In the genomic region with DNA sequence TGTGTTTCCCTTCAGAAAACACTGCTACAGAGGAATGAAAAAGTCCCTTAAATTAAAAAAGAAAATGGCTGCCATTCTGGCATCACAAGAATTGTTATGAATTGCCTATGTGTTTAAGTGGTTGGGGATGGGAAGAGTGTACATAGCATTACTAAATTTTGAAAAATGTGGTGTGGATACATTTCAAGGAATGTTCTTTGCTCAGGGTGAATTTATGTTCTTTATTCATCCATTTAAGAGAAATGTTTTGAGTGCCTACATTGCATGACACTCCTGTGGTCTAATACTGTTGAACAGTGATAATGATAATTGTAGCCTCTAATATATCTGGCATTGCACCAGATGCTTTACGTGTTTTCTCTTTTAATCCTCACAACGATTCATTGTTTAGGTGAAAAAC, we compare ENCODE assay signal across 23 cellular contexts. TPM values are rescaled to one million over a fixed set of nuclear protein-coding genes. Genes with fewer than 3 reads are reported as not detected.
DNase-seq lines count a peak whose midpoint lies in the region; ATAC-seq, FAIRE-seq and TF ChIP-seq lines count a peak whose summit lies in the region.
"Had no signal": no experiment of that assay in that cellular context is flagged by ENCODE, and none has a peak within 500 bp of the region (broad histone marks: within the 10 kb centered on the region; RNA-seq: fewer than 3 reads in every experiment).

No MANE protein-coding gene starts in this region.

- no peaks in the 10 kb centered on the region for H3K9me3 ChIP-seq in astrocyte (ENCODE audit: insufficient read depth, low read depth, low read length)
- H3K9me3 ChIP-seq: BE2C had no signal

- H3K27me3 Mint-ChIP-seq in Calu3 (ENCODE audit: unreplicated experiment) (no peaks in the 10 kb centered on the region), GM23338 (ENCODE audit: insufficient read depth, low read depth, poor library complexity) (peaks cover 9% of the 10 kb centered on the region), astrocyte (ENCODE audit: low read depth, unreplicated experiment) (peaks cover 2% of the 10 kb centered on the region), nephron (ENCODE audit: low read depth) (no peaks in the 10 kb centered on the region)
- H3K27me3 Mint-ChIP-seq: CD8-positive, alpha-beta memory T cell had no signal

- CTCF ChIA-PET in Calu3 (lab: Charles Lee), result interaction anchor here (1.0 kb wide), 1 partner anchor 61 kb away, joined by 3 read pairs; no protein-coding TSS in a partner anchor

- H3K79me2 ChIP-seq in GM23338 (replicated peaks; ENCODE audit: insufficient read depth), result no peaks in the 10 kb centered on the region
- H3K79me2 ChIP-seq in astrocyte (ENCODE audit: insufficient read depth, low read length), result no peaks in the 10 kb centered on the region

- H3K27me3 ChIP-seq in GM23338 (ENCODE audit: insufficient read depth), result no peaks in the 10 kb centered on the region
- H3K27me3 ChIP-seq in astrocyte (ENCODE audit: insufficient read depth, low read length), result peaks cover 2% of the 10 kb centered on the region
- H3K27me3 ChIP-seq: BE2C had no signal

- ATAC-seq in GM23338 (no peak), HG03280 (IDR thresholded peaks at IDR 0.05; ENCODE audit: unreplicated experiment) (no peak), HG02852 (IDR thresholded peaks at IDR 0.05; ENCODE audit: unreplicated experiment) (no peak)
- ATAC-seq: HepG2 had no signal

- 0 out of 2 replicates have a peak, but pooled peaks cover 4% of the 10 kb centered on the region for H3K9me2 ChIP-seq in GM23338 (ENCODE audit: insufficient read depth)

- H3K4me1 ChIP-seq in GM23338 (ENCODE audit: insufficient read depth) (no peaks in the 10 kb centered on the region), astrocyte (ENCODE audit: insufficient read depth, low read length) (no peaks in the 10 kb centered on the region)

- DNase-seq in Calu3, result no peak
- no peak for DNase-seq in GM23338 (ENCODE audit: low spot score)
- peak; percentile 59 for DNase-seq in astrocyte (ENCODE audit: low read depth)
- DNase-seq in activated CD4-positive, alpha-beta T cell treated with anti-CD3 and anti-CD28 coated beads, Interleukin-2, amount 50 U/mL, for 1 hour, result no peak
- no peak for DNase-seq in NCI-H1105 (lab: John Stamatoyannopoulos, UW)
- DNase-seq: C1 segment of cervical spinal cord; CD4-positive, CD25-positive, alpha-beta regulatory T cell; CD8-positive, alpha-beta memory T cell; COR-L47; GOT3; H9; KBM-7 had no signal

- H3K9me3 Mint-ChIP-seq in Calu3 (ENCODE audit: low read depth, unreplicated experiment) (no peaks in the 10 kb centered on the region), GM23338 (no peaks in the 10 kb centered on the region), astrocyte (ENCODE audit: unreplicated experiment) (no peaks in the 10 kb centered on the region), nephron (no peaks in the 10 kb centered on the region)
- H3K9me3 Mint-ChIP-seq: CD8-positive, alpha-beta memory T cell; H9 had no signal

- no peak overlapping the region for H3K4me2 ChIP-seq in GM23338
- no peak overlapping the region for H3K4me2 ChIP-seq in astrocyte (ENCODE audit: low read length)

- no peak for FAIRE-seq in astrocyte (lab: Jason Lieb, UNC)
- FAIRE-seq: D721Med, G401.6, GM12892, GM18507, HepG2 had no signal

- H3K27ac ChIP-seq in GM23338 (ENCODE audit: low read depth) (no peak overlapping the region), astrocyte (ENCODE audit: low read depth, low read length) (no peak overlapping the region)

- intact Hi-C loops in Calu3 (cut with micrococcal nuclease; ENCODE audit: unreplicated experiment), result no loop called here

- H3K9ac ChIP-seq in astrocyte (ENCODE audit: low read length), result no peak overlapping the region

- H3K36me3 Mint-ChIP-seq in Calu3 (ENCODE audit: insufficient read depth, unreplicated experiment) (peaks cover 4% of the 10 kb centered on the region), GM23338 (ENCODE audit: low read depth) (no peaks in the 10 kb centered on the region), astrocyte (ENCODE audit: low read depth, unreplicated experiment) (no peaks in the 10 kb centered on the region), nephron (ENCODE audit: low read depth) (no peaks in the 10 kb centered on the region)
- H3K36me3 Mint-ChIP-seq: CD4-positive, CD25-positive, alpha-beta regulatory T cell; CD8-positive, alpha-beta memory T cell; IgD-negative memory B cell had no signal

- peak overlapping the region; percentile 85 for H3K27ac Mint-ChIP-seq in Calu3 (ENCODE audit: unreplicated experiment)
- H3K27ac Mint-ChIP-seq in GM23338, result no peak overlapping the region
- no peak overlapping the region for H3K27ac Mint-ChIP-seq in astrocyte (ENCODE audit: unreplicated experiment)
- H3K27ac Mint-ChIP-seq in nephron, result peak overlapping the region in 2 of 3 experiments; percentile 15 to 54
- H3K27ac Mint-ChIP-seq: CD4-positive, CD25-positive, alpha-beta regulatory T cell; CD8-positive, alpha-beta memory T cell; IgD-negative memory B cell had no signal

- peak overlapping the region; percentile 74; the same call in 1 of the 2 replicates for H2AFZ ChIP-seq in GM23338
- no peak overlapping the region for H2AFZ ChIP-seq in astrocyte (ENCODE audit: low read depth, low read length)

- no peaks in the 10 kb centered on the region for H3F3A ChIP-seq in GM23338 (replicated peaks; ENCODE audit: low read depth)

- H3K4me3 Mint-ChIP-seq in Calu3 (ENCODE audit: low read depth, unreplicated experiment) (no peak overlapping the region), GM23338 (no peak overlapping the region), astrocyte (ENCODE audit: unreplicated experiment) (no peak overlapping the region), nephron (no peak overlapping the region)
- H3K4me3 Mint-ChIP-seq: CD4-positive, CD25-positive, alpha-beta regulatory T cell; CD8-positive, alpha-beta memory T cell; H9; IgD-negative memory B cell had no signal

- H3K4me1 Mint-ChIP-seq in Calu3 (ENCODE audit: low read depth, unreplicated experiment), result peaks cover 93% of the 10 kb centered on the region
- peaks cover 17% of the 10 kb centered on the region for H3K4me1 Mint-ChIP-seq in GM23338
- peaks cover 4% of the 10 kb centered on the region for H3K4me1 Mint-ChIP-seq in astrocyte (ENCODE audit: low read depth, unreplicated experiment)
- peaks cover 30% of the 10 kb centered on the region for H3K4me1 Mint-ChIP-seq in nephron
- H3K4me1 Mint-ChIP-seq: CD4-positive, CD25-positive, alpha-beta regulatory T cell; CD8-positive, alpha-beta memory T cell had no signal

- H4K20me1 ChIP-seq in GM23338 (replicated peaks; ENCODE audit: insufficient read depth), result no peaks in the 10 kb centered on the region
- no peaks in the 10 kb centered on the region for H4K20me1 ChIP-seq in astrocyte (ENCODE audit: insufficient read depth, low read length)

- H3K36me3 ChIP-seq in GM23338 (ENCODE audit: insufficient read depth), result no peaks in the 10 kb centered on the region
- H3K36me3 ChIP-seq in astrocyte (ENCODE audit: insufficient read depth, low read length), result no peaks in the 10 kb centered on the region
- H3K36me3 ChIP-seq: BE2C had no signal

- no peak for TF ChIP-seq CTCF in Calu3 (IDR thresholded peaks at IDR 0.05; ENCODE audit: unreplicated experiment)
- no peak for TF ChIP-seq CTCF in GM23338 (conservative IDR thresholded peaks at IDR 0.05; ENCODE audit: low read depth in 2 of 2)
- no peak for TF ChIP-seq CTCF in astrocyte (IDR thresholded peaks at IDR 0.05; ENCODE audit: insufficient read depth, low read depth, low read length)
- no peak for TF ChIP-seq CTCF in nephron (IDR thresholded peaks at IDR 0.05; ENCODE audit: unreplicated experiment in 3 of 3)

- no peak overlapping the region for H3K4me3 ChIP-seq in GM23338
- H3K4me3 ChIP-seq in astrocyte (ENCODE audit: insufficient read depth, low read depth, low read length), result no peak overlapping the region

- no TSS peak for BruUV-seq in Calu3 (replicated peaks; lab: Mats Ljungman, UMichigan)

RNA-seq across cellular contexts. Expression of gene DPT, which starts 31.6 kb away (rescaled TPM):
- total RNA-seq in Calu3 (2022), result not detected in 2 replicates
- total RNA-seq in GM23338 (2014; rRNA removed; shearing (Covaris generic)), result not detected in 2 replicates
- not detected in 2 replicates for polyA plus RNA-seq in GM23338 (2016; fragmentation: Nextera tagmentation; extraction: Ambion mirVana)
- not detected in 2 replicates for total RNA-seq in astrocyte
- total RNA-seq: A172; CD4-positive, CD25-positive, alpha-beta regulatory T cell; CD8-positive, alpha-beta memory T cell; H9; HepG2 had no signal
- polyA plus RNA-seq: CD4-positive, CD25-positive, alpha-beta regulatory T cell; CD8-positive, alpha-beta memory T cell; IgD-negative memory B cell had no signal

Comparison
In these comparisons a context has a peak if more than half of its experiments do, and no peak if none do; other contexts are left out.
1. H3K27ac Mint-ChIP-seq: peak in Calu3 (single experiment) and nephron (2 of 3); none in GM23338 (single experiment) and astrocyte (single experiment).